8 cellular contexts compared by ENCODE assay signal in the genomic region with DNA sequence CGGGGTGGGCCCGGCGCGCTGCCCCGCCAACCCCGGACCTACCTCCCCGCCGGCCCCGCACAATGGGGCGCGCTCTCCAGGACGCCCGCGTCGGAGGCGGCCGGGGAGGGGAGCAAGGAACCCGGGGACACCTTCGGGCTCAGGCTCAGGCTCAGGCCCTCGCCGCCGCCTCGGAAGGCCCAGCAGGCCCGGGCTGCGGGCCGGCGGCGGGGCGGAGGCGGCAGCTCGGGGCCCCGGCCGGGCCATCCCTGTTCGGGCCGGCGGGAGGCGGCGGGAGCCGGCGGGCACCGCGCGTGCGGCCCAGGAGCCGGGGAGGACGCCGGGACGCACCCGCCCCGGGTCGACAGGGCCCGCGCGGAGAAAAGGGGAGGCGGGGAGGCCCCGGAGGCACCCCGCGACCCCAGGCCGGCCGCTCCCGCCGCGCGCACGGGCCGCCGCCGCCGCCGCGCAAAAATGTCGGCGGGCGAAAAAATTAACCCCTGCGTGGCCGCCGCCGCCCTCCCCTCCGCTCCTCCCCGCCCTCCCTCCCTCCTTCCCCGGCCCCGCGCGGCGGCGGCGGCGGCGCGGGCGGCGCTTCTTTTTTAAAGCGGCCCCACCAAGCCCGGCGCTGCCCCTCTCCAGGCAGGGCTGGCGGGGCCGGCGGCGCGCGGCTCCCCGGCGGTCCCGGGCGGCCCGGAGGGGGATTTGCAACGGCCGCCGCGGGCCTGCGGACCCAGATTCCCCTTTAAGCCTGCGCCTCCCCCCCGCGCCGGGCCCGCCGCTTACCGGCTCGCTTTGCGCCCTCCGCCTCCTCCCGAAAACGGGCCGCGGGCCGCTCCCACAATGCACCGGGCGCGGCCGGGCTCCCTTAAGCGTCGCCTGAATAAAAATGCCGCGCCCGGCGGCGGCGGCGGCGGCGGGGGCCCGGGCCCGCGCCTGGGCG. TPM values are rescaled to one million over a fixed set of nuclear protein-coding genes. Genes with fewer than 3 reads are reported as not detected.
A peak's percentile ranks its signal among the peaks of the same experiment; 100 is the strongest.
DNase-seq lines count a peak whose midpoint lies in the region; ATAC-seq and TF ChIP-seq lines count a peak whose summit lies in the region.

No MANE protein-coding gene starts in this region.

- WGBS in esophagus muscularis mucosa = 0% methylated on average over 24 of the region's 145 CpGs

- peaks cover 35% of the 10 kb centered on the region for H3K36me3 ChIP-seq in OCI-LY7 (ENCODE audit: insufficient read depth, low read length)
- no peaks in the 10 kb centered on the region for H3K36me3 ChIP-seq in esophagus muscularis mucosa

- peaks cover 13% of the 10 kb centered on the region; the same call in 1 of the 2 replicates for H4K20me1 ChIP-seq in OCI-LY7 (ENCODE audit: insufficient read depth, low read length)

- peaks cover 43% of the 10 kb centered on the region for H3K4me1 ChIP-seq in OCI-LY7 (ENCODE audit: insufficient read depth, low read length, poor library complexity, severe bottlenecking)
- H3K4me1 ChIP-seq in esophagus muscularis mucosa = peaks cover 31 to 62% (median 47%) of the 10 kb centered on the region in 4 donors

- H3K27ac ChIP-seq in OCI-LY7 (ENCODE audit: low read depth, low read length, poor library complexity, severe bottlenecking) = peak overlapping the region; percentile 95
- H3K27ac ChIP-seq in esophagus muscularis mucosa (replicated peaks in 1 of 4) = peak overlapping the region; percentile 94 to 99 (median 98)

- H3K4me2 ChIP-seq in OCI-LY7 (ENCODE audit: low read length) = peak overlapping the region; percentile 78

- H2AFZ ChIP-seq in OCI-LY7 (ENCODE audit: low read length) = no peak overlapping the region

- peak overlapping the region in 1 of 2 donors; percentile 78 for H3K4me3 Mint-ChIP-seq in CD14-positive monocyte

- TF ChIP-seq POLR2A in esophagus muscularis mucosa (IDR thresholded peaks at IDR 0.05; ENCODE audit: low read depth) = no peak

- BruUV-seq in OCI-LY7 (replicated peaks; lab: Mats Ljungman, UMichigan) = no TSS peak

- ATAC-seq in GM19372 (IDR thresholded peaks at IDR 0.05; ENCODE audit: low read depth, unreplicated experiment) = peak; percentile 59
- ATAC-seq in HG03521 (IDR thresholded peaks at IDR 0.05; ENCODE audit: unreplicated experiment) = peak; percentile 56

- H3K27ac Mint-ChIP-seq in CD14-positive monocyte = peak overlapping the region in 1 of 7 donors; percentile 75

- H3K9me3 ChIP-seq in OCI-LY7 (ENCODE audit: low read length) (0 out of 2 replicates have a peak, but pooled peaks cover 4% of the 10 kb centered on the region), esophagus muscularis mucosa (no peaks in the 10 kb centered on the region)

- DNase-seq in CD14-positive monocyte (ENCODE audit: low spot score) (peak; percentile 71), OCI-LY7 (ENCODE audit: low spot score) (peak; percentile 87), esophagus muscularis mucosa (ENCODE audit: extremely low spot score) (no peak), myocyte (ENCODE audit: low read depth) (peak; percentile 85)
- DNase-seq in activated T-cell treated with anti-CD3 and anti-CD28 coated beads, Interleukin-2, amount 50 U/mL, for 48 hours = peak; percentile 81 to 85
- peak; percentile 49 to 78 for DNase-seq in stimulated activated CD8-positive, alpha-beta memory T cell treated with anti-CD3 and anti-CD28 coated beads, Interleukin-7, amount 100 ng/mL, for 4 hours (ENCODE audit: low read depth in 2 of 2)

- H3K4me1 Mint-ChIP-seq in CD14-positive monocyte = peaks cover 38% of the 10 kb centered on the region

- no peak for TF ChIP-seq CTCF in CD14-positive monocyte (IDR thresholded peaks at IDR 0.05)
- no peak for TF ChIP-seq CTCF in OCI-LY7 (conservative IDR thresholded peaks at IDR 0.05; ENCODE audit: low read length)
- no peak for TF ChIP-seq CTCF in esophagus muscularis mucosa (IDR thresholded peaks at IDR 0.05)

- H3K4me3 ChIP-seq in OCI-LY7 (ENCODE audit: low read depth, low read length, poor library complexity, severe bottlenecking) = peak overlapping the region; percentile 86
- peak overlapping the region; percentile 71 to 96 (median 86) for H3K4me3 ChIP-seq in esophagus muscularis mucosa

- H3K36me3 Mint-ChIP-seq in CD14-positive monocyte = peaks cover 6 to 16% of the 10 kb centered on the region in 2 donors

- H3K9me3 Mint-ChIP-seq in CD14-positive monocyte = no peaks in the 10 kb centered on the region

- peaks cover 0 to 11% (median under 1%) of the 10 kb centered on the region in 4 donors for H3K27me3 ChIP-seq in esophagus muscularis mucosa

- TF ChIP-seq EP300 in esophagus muscularis mucosa (IDR thresholded peaks at IDR 0.05) = no peak

- intact Hi-C loops in CD14-positive monocyte (cut with micrococcal nuclease) = loop anchor here in 1 of 2 donors (5.0 kb wide), 1 partner anchor 45 kb away; a partner anchor contains a TSS
- intact Hi-C loops in OCI-LY7 (cut with micrococcal nuclease; ENCODE audit: unreplicated experiment) = loop anchor here (2.0 to 10.0 kb wide), 4 partner anchors 45 to 1607 kb away; a partner anchor contains a TSS
- intact Hi-C loops in esophagus muscularis mucosa (cut with DNase I) = no loop called here

- H3K79me2 ChIP-seq in OCI-LY7 (ENCODE audit: insufficient read depth, low read depth, low read length) = peaks cover 56% of the 10 kb centered on the region

- no peaks in the 10 kb centered on the region for H3K9me2 ChIP-seq in OCI-LY7 (ENCODE audit: insufficient read depth, low read length)

- POLR2A ChIA-PET in OCI-LY7 (lab: Charles Lee) = no interaction called here

- CTCF ChIA-PET in OCI-LY7 (lab: Charles Lee; ENCODE audit: unreplicated experiment) = no interaction called here

- H3K27me3 Mint-ChIP-seq in CD14-positive monocyte (ENCODE audit: low read depth in 3 of 3) = peaks cover 19 to 27% (median 25%) of the 10 kb centered on the region in 3 donors

RNA-seq across cellular contexts. Expression of a gene that starts 0.6 kb away (rescaled TPM):
- polyA plus RNA-seq in CD14-positive monocyte = 10 to 100 TPM; 11.9 to 15.1 TPM
- total RNA-seq in OCI-LY7 (2014; rRNA removed; shearing (Covaris generic)) = 72.7 and 115 TPM in 2 replicates
- total RNA-seq in OCI-LY7 (2022) (113 and 127 TPM in 2 replicates), esophagus muscularis mucosa (10 to 100 TPM; 37.0 to 53.1 (median 46.0) TPM), myocyte (39.6 TPM in 2 replicates)
- polyA plus RNA-seq in myocyte (2012) = 42.2 TPM

RNA-seq across cellular contexts. Expression of a gene that starts 47.6 kb away (rescaled TPM):
- polyA plus RNA-seq in CD14-positive monocyte = 10 to 100 TPM; 19.5 to 19.6 TPM
- total RNA-seq in OCI-LY7 (2014; rRNA removed; shearing (Covaris generic)) = 6.9 and 7.4 TPM in 2 replicates
- total RNA-seq in OCI-LY7 (2022) (15.1 and 17.8 TPM in 2 replicates), esophagus muscularis mucosa (10 to 100 TPM; 29.3 to 42.8 (median 38.4) TPM), myocyte (46.9 and 54.7 TPM in 2 replicates)
- 37.0 TPM for polyA plus RNA-seq in myocyte (2012)
